8 cellular contexts compared by ENCODE assay signal in genomic region chr1:160169553-160170399, GRCh38. TPM values are rescaled to one million over a fixed set of nuclear protein-coding genes. Genes with fewer than 3 reads are reported as not detected.
A peak's percentile ranks its signal among the peaks of the same experiment; 100 is the strongest.
DNase-seq lines count a peak whose midpoint lies in the region; ATAC-seq and TF ChIP-seq lines count a peak whose summit lies in the region.

No MANE protein-coding gene starts in this region.

- no peaks in the 10 kb centered on the region for H3K9me3 Mint-ChIP-seq in activated CD4-positive, alpha-beta memory T cell treated with anti-CD3 and anti-CD28 coated beads for 36 hours
- H3K9me3 Mint-ChIP-seq in activated CD4-positive, alpha-beta memory T cell treated with anti-CD3 and anti-CD28 coated beads, Interleukin-2, amount 10 ng/mL, durations not matched to agents 7 days and 5 days = no peaks in the 10 kb centered on the region
- H3K9me3 Mint-ChIP-seq in activated B cell treated with CpG ODN at 0.5 μM for 24 hours = no peaks in the 10 kb centered on the region
- H3K9me3 Mint-ChIP-seq in activated T-helper 1 cell treated with anti-CD3 and anti-CD28 coated beads, Interleukin-12 subunit alpha, Interleukin-12 subunit beta, Interleukin-2, Interleukin-4 antibody, amounts not matched to agents 30 ng/mL and 10 ng/mL and 1 ng/mL, durations not matched to agents 14 hours and 24 hours and 36 hours = no peaks in the 10 kb centered on the region

- CTCF ChIA-PET in activated CD4-positive, alpha-beta memory T cell treated with anti-CD3 and anti-CD28 coated beads for 36 hours (lab: Charles Lee) = interaction anchor here (0.6 to 1.5 kb wide), 4 partner anchors 83 to 122 kb away, joined by 3 to 9 read pairs (median 3); no protein-coding TSS in a partner anchor
- CTCF ChIA-PET in activated CD4-positive, alpha-beta memory T cell treated with anti-CD3 and anti-CD28 coated beads, Interleukin-2, amount 10 ng/mL, durations not matched to agents 7 days and 5 days (lab: Charles Lee) = interaction anchor here (0.7 to 1.4 kb wide), 2 partner anchors 121 to 852 kb away, joined by 3 to 4 read pairs; no protein-coding TSS in a partner anchor
- CTCF ChIA-PET in activated B cell treated with CpG ODN at 0.5 μM for 24 hours (lab: Charles Lee) = interaction anchor here (0.8 to 1.2 kb wide), 3 partner anchors 24 to 83 kb away, joined by 3 to 4 read pairs (median 3); no protein-coding TSS in a partner anchor

- POLR2A ChIA-PET in activated CD4-positive, alpha-beta memory T cell treated with anti-CD3 and anti-CD28 coated beads for 36 hours (lab: Charles Lee) = no interaction called here
- POLR2A ChIA-PET in activated CD4-positive, alpha-beta memory T cell treated with anti-CD3 and anti-CD28 coated beads, Interleukin-2, amount 10 ng/mL, durations not matched to agents 7 days and 5 days (lab: Charles Lee) = interaction anchor here (0.7 kb wide), 1 partner anchor 36 kb away, joined by 3 read pairs; no protein-coding TSS in a partner anchor
- POLR2A ChIA-PET in activated B cell treated with CpG ODN at 0.5 μM for 24 hours (lab: Charles Lee) = interaction anchor here (0.6 kb wide), 1 partner anchor 93 kb away, joined by 5 read pairs; the partner anchor contains the start of gene DCAF8

- no peak overlapping the region for H3K4me3 Mint-ChIP-seq in activated CD4-positive, alpha-beta memory T cell treated with anti-CD3 and anti-CD28 coated beads for 36 hours
- H3K4me3 Mint-ChIP-seq in activated CD4-positive, alpha-beta memory T cell treated with anti-CD3 and anti-CD28 coated beads, Interleukin-2, amount 10 ng/mL, durations not matched to agents 7 days and 5 days = no peak overlapping the region
- peak overlapping the region; percentile 48 for H3K4me3 Mint-ChIP-seq in activated B cell treated with CpG ODN at 0.5 μM for 24 hours
- H3K4me3 Mint-ChIP-seq in activated T-helper 1 cell treated with anti-CD3 and anti-CD28 coated beads, Interleukin-12 subunit alpha, Interleukin-12 subunit beta, Interleukin-2, Interleukin-4 antibody, amounts not matched to agents 30 ng/mL and 10 ng/mL and 1 ng/mL, durations not matched to agents 14 hours and 24 hours and 36 hours = no peak overlapping the region

- H3K4me1 Mint-ChIP-seq in activated CD4-positive, alpha-beta memory T cell treated with anti-CD3 and anti-CD28 coated beads for 36 hours (ENCODE audit: low read depth) = peaks cover 9% of the 10 kb centered on the region
- H3K4me1 Mint-ChIP-seq in activated CD4-positive, alpha-beta memory T cell treated with anti-CD3 and anti-CD28 coated beads, Interleukin-2, amount 10 ng/mL, durations not matched to agents 7 days and 5 days = peaks cover 12% of the 10 kb centered on the region
- peaks cover 13% of the 10 kb centered on the region for H3K4me1 Mint-ChIP-seq in activated B cell treated with CpG ODN at 0.5 μM for 24 hours
- H3K4me1 Mint-ChIP-seq in activated T-helper 1 cell treated with anti-CD3 and anti-CD28 coated beads, Interleukin-12 subunit alpha, Interleukin-12 subunit beta, Interleukin-2, Interleukin-4 antibody, amounts not matched to agents 30 ng/mL and 10 ng/mL and 1 ng/mL, durations not matched to agents 14 hours and 24 hours and 36 hours (ENCODE audit: low read depth) = peaks cover 8% of the 10 kb centered on the region

- DNase-seq in activated CD4-positive, alpha-beta memory T cell treated with anti-CD3 and anti-CD28 coated beads for 36 hours = peak; percentile 68
- no peak for DNase-seq in activated CD4-positive, alpha-beta memory T cell treated with anti-CD3 and anti-CD28 coated beads, Interleukin-2, amount 10 ng/mL, durations not matched to agents 7 days and 5 days
- DNase-seq in activated B cell treated with CpG ODN at 0.5 μM for 24 hours (no peak), GM03348 (ENCODE audit: low spot score) (no peak)
- peak; percentile 28 to 50 for DNase-seq in stimulated activated CD8-positive, alpha-beta memory T cell treated with anti-CD3 and anti-CD28 coated beads, Interleukin-15, amount 100 ng/mL, for 48 hours (ENCODE audit: low read depth in 2 of 2)
- DNase-seq in activated T-helper 1 cell treated with anti-CD3 and anti-CD28 coated beads, Interleukin-12 subunit alpha, Interleukin-12 subunit beta, Interleukin-2, Interleukin-4 antibody, amounts not matched to agents 30 ng/mL and 10 ng/mL and 1 ng/mL, durations not matched to agents 14 hours and 24 hours and 36 hours (ENCODE audit: low spot score) = no peak

- peaks cover 18% of the 10 kb centered on the region for H3K27me3 Mint-ChIP-seq in activated CD4-positive, alpha-beta memory T cell treated with anti-CD3 and anti-CD28 coated beads for 36 hours
- peaks cover 56% of the 10 kb centered on the region for H3K27me3 Mint-ChIP-seq in activated CD4-positive, alpha-beta memory T cell treated with anti-CD3 and anti-CD28 coated beads, Interleukin-2, amount 10 ng/mL, durations not matched to agents 7 days and 5 days
- H3K27me3 Mint-ChIP-seq in activated B cell treated with CpG ODN at 0.5 μM for 24 hours = peaks cover 4% of the 10 kb centered on the region
- H3K27me3 Mint-ChIP-seq in activated T-helper 1 cell treated with anti-CD3 and anti-CD28 coated beads, Interleukin-12 subunit alpha, Interleukin-12 subunit beta, Interleukin-2, Interleukin-4 antibody, amounts not matched to agents 30 ng/mL and 10 ng/mL and 1 ng/mL, durations not matched to agents 14 hours and 24 hours and 36 hours (ENCODE audit: insufficient read depth) = peaks cover 31% of the 10 kb centered on the region

- TF ChIP-seq CTCF in activated B cell treated with CpG ODN at 0.5 μM for 24 hours (IDR thresholded peaks at IDR 0.05) = no peak

- ATAC-seq in HG03378 (IDR thresholded peaks at IDR 0.05; ENCODE audit: unreplicated experiment) (peak; percentile 67), activated B cell treated with CpG ODN at 0.5 μM for 24 hours (ENCODE audit: low read depth) (peak; percentile 61), GM21360 (IDR thresholded peaks at IDR 0.05; ENCODE audit: unreplicated experiment) (no peak)

- H3K36me3 Mint-ChIP-seq in activated CD4-positive, alpha-beta memory T cell treated with anti-CD3 and anti-CD28 coated beads for 36 hours = no peaks in the 10 kb centered on the region
- no peaks in the 10 kb centered on the region for H3K36me3 Mint-ChIP-seq in activated CD4-positive, alpha-beta memory T cell treated with anti-CD3 and anti-CD28 coated beads, Interleukin-2, amount 10 ng/mL, durations not matched to agents 7 days and 5 days (ENCODE audit: low read depth)
- no peaks in the 10 kb centered on the region for H3K36me3 Mint-ChIP-seq in activated B cell treated with CpG ODN at 0.5 μM for 24 hours (ENCODE audit: low read depth)
- no peaks in the 10 kb centered on the region for H3K36me3 Mint-ChIP-seq in activated T-helper 1 cell treated with anti-CD3 and anti-CD28 coated beads, Interleukin-12 subunit alpha, Interleukin-12 subunit beta, Interleukin-2, Interleukin-4 antibody, amounts not matched to agents 30 ng/mL and 10 ng/mL and 1 ng/mL, durations not matched to agents 14 hours and 24 hours and 36 hours (ENCODE audit: low read depth)

- no peak overlapping the region for H3K27ac Mint-ChIP-seq in activated CD4-positive, alpha-beta memory T cell treated with anti-CD3 and anti-CD28 coated beads for 36 hours
- no peak overlapping the region for H3K27ac Mint-ChIP-seq in activated CD4-positive, alpha-beta memory T cell treated with anti-CD3 and anti-CD28 coated beads, Interleukin-2, amount 10 ng/mL, durations not matched to agents 7 days and 5 days
- H3K27ac Mint-ChIP-seq in activated B cell treated with CpG ODN at 0.5 μM for 24 hours = peak overlapping the region; percentile 47
- H3K27ac Mint-ChIP-seq in activated T-helper 1 cell treated with anti-CD3 and anti-CD28 coated beads, Interleukin-12 subunit alpha, Interleukin-12 subunit beta, Interleukin-2, Interleukin-4 antibody, amounts not matched to agents 30 ng/mL and 10 ng/mL and 1 ng/mL, durations not matched to agents 14 hours and 24 hours and 36 hours = no peak overlapping the region

- intact Hi-C loops in activated CD4-positive, alpha-beta memory T cell treated with anti-CD3 and anti-CD28 coated beads for 36 hours (cut with micrococcal nuclease) = no loop called here
- intact Hi-C loops in activated B cell treated with CpG ODN at 0.5 μM for 24 hours (cut with micrococcal nuclease) = loop anchor here (5.0 kb wide), 1 partner anchor 47 kb away; no protein-coding TSS in a partner anchor
- intact Hi-C loops in activated T-helper 1 cell treated with anti-CD3 and anti-CD28 coated beads, Interleukin-12 subunit alpha, Interleukin-12 subunit beta, Interleukin-2, Interleukin-4 antibody, amounts not matched to agents 30 ng/mL and 10 ng/mL and 1 ng/mL, durations not matched to agents 14 hours and 24 hours and 36 hours (cut with micrococcal nuclease) = no loop called here

RNA-seq across cellular contexts. Expression of gene ATP1A4, which starts 18.4 kb away (rescaled TPM):
- total RNA-seq in activated CD4-positive, alpha-beta memory T cell treated with anti-CD3 and anti-CD28 coated beads for 36 hours = not detected
- under 1 TPM in 1 of 2 experiments, not detected in 1; 0.33 TPM for total RNA-seq in activated CD4-positive, alpha-beta memory T cell treated with anti-CD3 and anti-CD28 coated beads, Interleukin-2, amount 10 ng/mL, durations not matched to agents 7 days and 5 days
- not detected in 2 replicates for total RNA-seq in activated B cell treated with CpG ODN at 0.5 μM for 24 hours
- not detected in 2 replicates for total RNA-seq in activated T-helper 1 cell treated with anti-CD3 and anti-CD28 coated beads, Interleukin-12 subunit alpha, Interleukin-12 subunit beta, Interleukin-2, Interleukin-4 antibody, amounts not matched to agents 30 ng/mL and 10 ng/mL and 1 ng/mL, durations not matched to agents 14 hours and 24 hours and 36 hours

RNA-seq across cellular contexts. Expression of gene CASQ1, which starts 20.6 kb away (rescaled TPM):
- not detected for total RNA-seq in activated CD4-positive, alpha-beta memory T cell treated with anti-CD3 and anti-CD28 coated beads for 36 hours
- under 1 TPM in 1 of 2 experiments, not detected in 1; 0.35 TPM for total RNA-seq in activated CD4-positive, alpha-beta memory T cell treated with anti-CD3 and anti-CD28 coated beads, Interleukin-2, amount 10 ng/mL, durations not matched to agents 7 days and 5 days
- total RNA-seq in activated B cell treated with CpG ODN at 0.5 μM for 24 hours = not detected in 2 replicates
- not detected in 2 replicates for total RNA-seq in activated T-helper 1 cell treated with anti-CD3 and anti-CD28 coated beads, Interleukin-12 subunit alpha, Interleukin-12 subunit beta, Interleukin-2, Interleukin-4 antibody, amounts not matched to agents 30 ng/mL and 10 ng/mL and 1 ng/mL, durations not matched to agents 14 hours and 24 hours and 36 hours

RNA-seq across cellular contexts. Expression of gene PEA15, which starts 35.4 kb away (rescaled TPM):
- 10 to 100 TPM; 51.8 to 51.9 TPM for total RNA-seq in activated CD4-positive, alpha-beta memory T cell treated with anti-CD3 and anti-CD28 coated beads for 36 hours
- 10 to 100 TPM; 38.2 to 39.3 TPM for total RNA-seq in activated CD4-positive, alpha-beta memory T cell treated with anti-CD3 and anti-CD28 coated beads, Interleukin-2, amount 10 ng/mL, durations not matched to agents 7 days and 5 days
- total RNA-seq in activated B cell treated with CpG ODN at 0.5 μM for 24 hours = 107 and 111 TPM in 2 replicates
- total RNA-seq in activated T-helper 1 cell treated with anti-CD3 and anti-CD28 coated beads, Interleukin-12 subunit alpha, Interleukin-12 subunit beta, Interleukin-2, Interleukin-4 antibody, amounts not matched to agents 30 ng/mL and 10 ng/mL and 1 ng/mL, durations not matched to agents 14 hours and 24 hours and 36 hours = 71.2 and 71.3 TPM in 2 replicates

RNA-seq across cellular contexts. Expression of gene ATP1A2, which starts 54.2 kb away (rescaled TPM):
- not detected for total RNA-seq in activated CD4-positive, alpha-beta memory T cell treated with anti-CD3 and anti-CD28 coated beads for 36 hours
- not detected for total RNA-seq in activated CD4-positive, alpha-beta memory T cell treated with anti-CD3 and anti-CD28 coated beads, Interleukin-2, amount 10 ng/mL, durations not matched to agents 7 days and 5 days
- total RNA-seq in activated B cell treated with CpG ODN at 0.5 μM for 24 hours = not detected in 2 replicates
- total RNA-seq in activated T-helper 1 cell treated with anti-CD3 and anti-CD28 coated beads, Interleukin-12 subunit alpha, Interleukin-12 subunit beta, Interleukin-2, Interleukin-4 antibody, amounts not matched to agents 30 ng/mL and 10 ng/mL and 1 ng/mL, durations not matched to agents 14 hours and 24 hours and 36 hours = not detected in 2 replicates

Comparison
In these comparisons a context has a peak if more than half of its experiments do, and no peak if none do; other contexts are left out.
1. DNase-seq: peak in activated CD4-positive, alpha-beta memory T cell treated with anti-CD3 and anti-CD28 coated beads for 36 hours (single experiment) and stimulated activated CD8-positive, alpha-beta memory T cell treated with anti-CD3 and anti-CD28 coated beads, Interleukin-15, amount 100 ng/mL, for 48 hours (2 of 2); none in activated CD4-positive, alpha-beta memory T cell treated with anti-CD3 and anti-CD28 coated beads, Interleukin-2, amount 10 ng/mL, durations not matched to agents 7 days and 5 days (single experiment), activated B cell treated with CpG ODN at 0.5 μM for 24 hours (single experiment), activated T-helper 1 cell treated with anti-CD3 and anti-CD28 coated beads, Interleukin-12 subunit alpha, Interleukin-12 subunit beta, Interleukin-2, Interleukin-4 antibody, amounts not matched to agents 30 ng/mL and 10 ng/mL and 1 ng/mL, durations not matched to agents 14 hours and 24 hours and 36 hours (single experiment) and GM03348 (single experiment).